ENCODE assay signal across 17 cellular contexts in the genomic region with DNA sequence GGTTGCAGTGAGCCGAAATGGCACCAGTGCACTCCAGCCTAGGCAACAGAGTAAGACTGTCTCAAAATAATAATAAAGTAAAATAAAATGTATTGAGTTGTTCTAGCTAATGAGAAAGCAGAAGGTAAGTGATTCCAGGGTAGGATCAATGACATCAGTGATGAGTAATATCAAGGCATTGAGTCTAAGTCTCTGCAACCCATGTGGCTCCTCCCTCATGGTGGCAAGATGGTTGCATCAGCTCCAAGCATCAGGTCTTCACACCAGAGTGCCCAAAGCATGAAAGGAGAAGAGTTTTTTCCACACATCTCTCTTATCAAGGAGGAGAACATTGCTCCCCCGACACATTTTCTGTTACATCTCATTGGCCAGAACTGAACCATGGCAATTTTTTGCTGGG. TPM values are rescaled to one million over a fixed set of nuclear protein-coding genes. Genes with fewer than 3 reads are reported as not detected.
"Had no signal": no experiment of that assay in that cellular context is flagged by ENCODE, and none has a peak within 500 bp of the region (broad histone marks: within the 10 kb centered on the region; RNA-seq: fewer than 3 reads in every experiment).

No MANE protein-coding gene starts in this region.

- H3K27me3 ChIP-seq: gastrocnemius medialis, sigmoid colon had no signal

- H3K4me1 Mint-ChIP-seq: natural killer cell, neural crest cell had no signal

- H3K27ac Mint-ChIP-seq: natural killer cell; stimulated activated naive B cell treated with anti-CD40 and anti-IgM and Interleukin-4, amounts not matched to agents 10 μg/mL and 1 μg/mL and 100 μg/mL, for 72 hours; type B pancreatic cell had no signal

- H3K4me3 ChIP-seq: gastrocnemius medialis, sigmoid colon, skin epidermis had no signal

- H3K9me3 Mint-ChIP-seq: natural killer cell, type B pancreatic cell had no signal

- H3K27ac ChIP-seq: gastrocnemius medialis, sigmoid colon, skin epidermis had no signal

- H3K4me3 Mint-ChIP-seq: natural killer cell; neural crest cell; stimulated activated naive B cell treated with anti-CD40 and anti-IgM and Interleukin-4, amounts not matched to agents 10 μg/mL and 1 μg/mL and 100 μg/mL, for 72 hours; type B pancreatic cell had no signal

- H3K4me1 ChIP-seq: gastrocnemius medialis, sigmoid colon had no signal

- ATAC-seq: esophagus mucosa, gastrocnemius medialis, left lobe of liver, natural killer cell had no signal

- H3K9me3 ChIP-seq: gastrocnemius medialis, sigmoid colon had no signal

- H3K36me3 Mint-ChIP-seq: natural killer cell, type B pancreatic cell had no signal

- H3K36me3 ChIP-seq: gastrocnemius medialis, sigmoid colon had no signal

- DNase-seq: effector memory CD4-positive, alpha-beta T cell; gastrocnemius medialis; glutamatergic neuron; islet precursor cell; mammary epithelial cell; natural killer cell; posterior cingulate gyrus; sigmoid colon; stimulated activated CD4-positive, alpha-beta T cell treated with anti-CD3 and anti-CD28 coated beads, Interleukin-2, amount 100 ng/mL, for 24 hours; stimulated activated CD4-positive, alpha-beta T cell treated with anti-CD3 and anti-CD28 coated beads, Interleukin-4, amount 100 ng/mL, for 4 hours; stimulated activated naive B cell treated with anti-CD40 and anti-IgM and Interleukin-4, amounts not matched to agents 10 μg/mL and 1 μg/mL and 100 μg/mL, for 72 hours had no signal

RNA-seq across cellular contexts. Expression of gene GAS7, which starts 34.8 kb away (rescaled TPM):
- total RNA-seq: pulmonary artery endothelial cell had no signal
